Comparison of ENCODE assay signal across 1 cellular context in genomic region chr11:6203327-6203726, GRCh38.
TF ChIP-seq lines count a peak whose summit lies in the region.

No MANE protein-coding gene starts in this region.

TF ChIP-seq in GM12878, 131 proteins besides CTCF, POLR2A, EP300 and RAD21 (continues in another document):
- TF ChIP-seq ZNF384 (IDR thresholded peaks at IDR 0.05; ENCODE audit: borderline replicate concordance, low read depth, low read length) (no peak), TARDBP (IDR thresholded peaks at IDR 0.05; ENCODE audit: borderline replicate concordance) (no peak), JUND (IDR thresholded peaks at IDR 0.05; ENCODE audit: low read depth, low read length) (no peak), SMAD1 (IDR thresholded peaks at IDR 0.05; ENCODE audit: low read depth, partially characterized antibody) (no peak), MYB (IDR thresholded peaks at IDR 0.05; ENCODE audit: borderline replicate concordance, low read depth, low read length) (no peak), BRCA1 (IDR thresholded peaks at IDR 0.05; ENCODE audit: low read depth, low read length) (no peak), ZNF622 (IDR thresholded peaks at IDR 0.05) (no peak), MEF2A (IDR thresholded peaks at IDR 0.05; ENCODE audit: insufficient read depth, low read depth, low read length) (no peak), ETV6 (conservative IDR thresholded peaks at IDR 0.05 in 1 of 2, IDR thresholded peaks at IDR 0.05 in 1 of 2; ENCODE audit: borderline replicate concordance in 1 of 2, low read depth in 1 of 2) (no peak), SREBF1 (IDR thresholded peaks at IDR 0.05; ENCODE audit: low read length) (no peak), GABPA (IDR thresholded peaks at IDR 0.05; ENCODE audit: low read depth) (no peak), IKZF2 (IDR thresholded peaks at IDR 0.05) (peak; percentile 68 to 70; a peak in 3 of 4 replicates), IRF4 (IDR thresholded peaks at IDR 0.05; ENCODE audit: low read depth, low read length) (no peak), SMAD5 (IDR thresholded peaks at IDR 0.05; ENCODE audit: low read depth) (no peak), ELK1 (IDR thresholded peaks at IDR 0.05; ENCODE audit: low read depth, low read length) (no peak), STAT1 (conservative IDR thresholded peaks at IDR 0.05) (no peak), CBX5 (IDR thresholded peaks at IDR 0.05; ENCODE audit: low read depth) (no peak), ZNF207 (IDR thresholded peaks at IDR 0.05; ENCODE audit: borderline replicate concordance) (no peak), DPF2 (IDR thresholded peaks at IDR 0.05) (0 out of 2 replicates have a peak, but pooled peaks have one; percentile 19), MEF2B (IDR thresholded peaks at IDR 0.05; ENCODE audit: partially characterized antibody, poor library complexity, severe bottlenecking) (peak; percentile 17), PML (IDR thresholded peaks at IDR 0.05; ENCODE audit: low read length) (no peak), TCF12 (IDR thresholded peaks at IDR 0.05; ENCODE audit: low read depth, low read length) (no peak), POLR2AphosphoS5 (IDR thresholded peaks at IDR 0.05; ENCODE audit: low read length) (no peak), ASH2L (IDR thresholded peaks at IDR 0.05; ENCODE audit: borderline replicate concordance, low read depth) (no peak), RAD51 (IDR thresholded peaks at IDR 0.05) (peak; percentile 33; the same call in 1 of the 2 replicates), EED (IDR thresholded peaks at IDR 0.05; ENCODE audit: low read depth) (0 out of 2 replicates have a peak, but pooled peaks have one; percentile 21), NR2F1 (conservative IDR thresholded peaks at IDR 0.05) (no peak), YBX1 (IDR thresholded peaks at IDR 0.05) (no peak), SPI1 (IDR thresholded peaks at IDR 0.05; ENCODE audit: borderline replicate concordance, insufficient read depth, low read depth, low read length) (peak; percentile 34; the same call in 1 of the 2 replicates), SREBF2 (IDR thresholded peaks at IDR 0.05; ENCODE audit: low read length) (no peak), KAT2A (conservative IDR thresholded peaks at IDR 0.05; ENCODE audit: control insufficient read depth, low read depth, low read length) (no peak), ZBTB40 (IDR thresholded peaks at IDR 0.05; ENCODE audit: borderline replicate concordance) (no peak), BACH1 (IDR thresholded peaks at IDR 0.05; ENCODE audit: borderline replicate concordance) (no peak), HCFC1 (IDR thresholded peaks at IDR 0.05; ENCODE audit: low read length) (no peak), RELA (IDR thresholded peaks at IDR 0.05; ENCODE audit: borderline replicate concordance, partially characterized antibody) (no peak), NR2C1 (IDR thresholded peaks at IDR 0.05) (no peak), HDGF (IDR thresholded peaks at IDR 0.05) (0 out of 2 replicates have a peak, but pooled peaks have one; percentile 57), MYC (IDR thresholded peaks at IDR 0.05; ENCODE audit: insufficient read depth, insufficient read length, insufficient replicate concordance, low read length, severe bottlenecking) (no peak), KDM1A (IDR thresholded peaks at IDR 0.05; ENCODE audit: borderline replicate concordance) (no peak), RFX5 (IDR thresholded peaks at IDR 0.05; ENCODE audit: low read depth, low read length) (no peak), FOS (IDR thresholded peaks at IDR 0.05; ENCODE audit: borderline replicate concordance, extremely low read depth, insufficient read length) (no peak), LARP7 (IDR thresholded peaks at IDR 0.05) (no peak), HDAC6 (IDR thresholded peaks at IDR 0.05; ENCODE audit: unreplicated experiment) (no peak)
- TF ChIP-seq, protein P1, sequence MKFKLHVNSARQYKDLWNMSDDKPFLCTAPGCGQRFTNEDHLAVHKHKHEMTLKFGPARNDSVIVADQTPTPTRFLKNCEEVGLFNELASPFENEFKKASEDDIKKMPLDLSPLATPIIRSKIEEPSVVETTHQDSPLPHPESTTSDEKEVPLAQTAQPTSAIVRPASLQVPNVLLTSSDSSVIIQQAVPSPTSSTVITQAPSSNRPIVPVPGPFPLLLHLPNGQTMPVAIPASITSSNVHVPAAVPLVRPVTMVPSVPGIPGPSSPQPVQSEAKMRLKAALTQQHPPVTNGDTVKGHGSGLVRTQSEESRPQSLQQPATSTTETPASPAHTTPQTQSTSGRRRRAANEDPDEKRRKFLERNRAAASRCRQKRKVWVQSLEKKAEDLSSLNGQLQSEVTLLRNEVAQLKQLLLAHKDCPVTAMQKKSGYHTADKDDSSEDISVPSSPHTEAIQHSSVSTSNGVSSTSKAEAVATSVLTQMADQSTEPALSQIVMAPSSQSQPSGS (IDR thresholded peaks at IDR 0.05; ENCODE audit: low read length), result no peak
- TF ChIP-seq, protein P2, sequence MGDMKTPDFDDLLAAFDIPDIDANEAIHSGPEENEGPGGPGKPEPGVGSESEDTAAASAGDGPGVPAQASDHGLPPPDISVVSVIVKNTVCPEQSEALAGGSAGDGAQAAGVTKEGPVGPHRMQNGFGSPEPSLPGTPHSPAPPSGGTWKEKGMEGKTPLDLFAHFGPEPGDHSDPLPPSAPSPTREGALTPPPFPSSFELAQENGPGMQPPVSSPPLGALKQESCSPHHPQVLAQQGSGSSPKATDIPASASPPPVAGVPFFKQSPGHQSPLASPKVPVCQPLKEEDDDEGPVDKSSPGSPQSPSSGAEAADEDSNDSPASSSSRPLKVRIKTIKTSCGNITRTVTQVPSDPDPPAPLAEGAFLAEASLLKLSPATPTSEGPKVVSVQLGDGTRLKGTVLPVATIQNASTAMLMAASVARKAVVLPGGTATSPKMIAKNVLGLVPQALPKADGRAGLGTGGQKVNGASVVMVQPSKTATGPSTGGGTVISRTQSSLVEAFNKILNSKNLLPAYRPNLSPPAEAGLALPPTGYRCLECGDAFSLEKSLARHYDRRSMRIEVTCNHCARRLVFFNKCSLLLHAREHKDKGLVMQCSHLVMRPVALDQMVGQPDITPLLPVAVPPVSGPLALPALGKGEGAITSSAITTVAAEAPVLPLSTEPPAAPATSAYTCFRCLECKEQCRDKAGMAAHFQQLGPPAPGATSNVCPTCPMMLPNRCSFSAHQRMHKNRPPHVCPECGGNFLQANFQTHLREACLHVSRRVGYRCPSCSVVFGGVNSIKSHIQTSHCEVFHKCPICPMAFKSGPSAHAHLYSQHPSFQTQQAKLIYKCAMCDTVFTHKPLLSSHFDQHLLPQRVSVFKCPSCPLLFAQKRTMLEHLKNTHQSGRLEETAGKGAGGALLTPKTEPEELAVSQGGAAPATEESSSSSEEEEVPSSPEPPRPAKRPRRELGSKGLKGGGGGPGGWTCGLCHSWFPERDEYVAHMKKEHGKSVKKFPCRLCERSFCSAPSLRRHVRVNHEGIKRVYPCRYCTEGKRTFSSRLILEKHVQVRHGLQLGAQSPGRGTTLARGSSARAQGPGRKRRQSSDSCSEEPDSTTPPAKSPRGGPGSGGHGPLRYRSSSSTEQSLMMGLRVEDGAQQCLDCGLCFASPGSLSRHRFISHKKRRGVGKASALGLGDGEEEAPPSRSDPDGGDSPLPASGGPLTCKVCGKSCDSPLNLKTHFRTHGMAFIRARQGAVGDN (IDR thresholded peaks at IDR 0.05), result no peak
- TF ChIP-seq, protein P3, sequence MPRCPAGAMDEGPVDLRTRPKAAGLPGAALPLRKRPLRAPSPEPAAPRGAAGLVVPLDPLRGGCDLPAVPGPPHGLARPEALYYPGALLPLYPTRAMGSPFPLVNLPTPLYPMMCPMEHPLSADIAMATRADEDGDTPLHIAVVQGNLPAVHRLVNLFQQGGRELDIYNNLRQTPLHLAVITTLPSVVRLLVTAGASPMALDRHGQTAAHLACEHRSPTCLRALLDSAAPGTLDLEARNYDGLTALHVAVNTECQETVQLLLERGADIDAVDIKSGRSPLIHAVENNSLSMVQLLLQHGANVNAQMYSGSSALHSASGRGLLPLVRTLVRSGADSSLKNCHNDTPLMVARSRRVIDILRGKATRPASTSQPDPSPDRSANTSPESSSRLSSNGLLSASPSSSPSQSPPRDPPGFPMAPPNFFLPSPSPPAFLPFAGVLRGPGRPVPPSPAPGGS (IDR thresholded peaks at IDR 0.05; ENCODE audit: borderline replicate concordance, insufficient read depth, low read depth, low read length, poor library complexity, severe bottlenecking), result no peak
- TF ChIP-seq, protein P4, sequence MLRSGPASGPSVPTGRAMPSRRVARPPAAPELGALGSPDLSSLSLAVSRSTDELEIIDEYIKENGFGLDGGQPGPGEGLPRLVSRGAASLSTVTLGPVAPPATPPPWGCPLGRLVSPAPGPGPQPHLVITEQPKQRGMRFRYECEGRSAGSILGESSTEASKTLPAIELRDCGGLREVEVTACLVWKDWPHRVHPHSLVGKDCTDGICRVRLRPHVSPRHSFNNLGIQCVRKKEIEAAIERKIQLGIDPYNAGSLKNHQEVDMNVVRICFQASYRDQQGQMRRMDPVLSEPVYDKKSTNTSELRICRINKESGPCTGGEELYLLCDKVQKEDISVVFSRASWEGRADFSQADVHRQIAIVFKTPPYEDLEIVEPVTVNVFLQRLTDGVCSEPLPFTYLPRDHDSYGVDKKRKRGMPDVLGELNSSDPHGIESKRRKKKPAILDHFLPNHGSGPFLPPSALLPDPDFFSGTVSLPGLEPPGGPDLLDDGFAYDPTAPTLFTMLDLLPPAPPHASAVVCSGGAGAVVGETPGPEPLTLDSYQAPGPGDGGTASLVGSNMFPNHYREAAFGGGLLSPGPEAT (IDR thresholded peaks at IDR 0.05; ENCODE audit: low read depth), result peak; percentile 84
- TF ChIP-seq, protein P5, sequence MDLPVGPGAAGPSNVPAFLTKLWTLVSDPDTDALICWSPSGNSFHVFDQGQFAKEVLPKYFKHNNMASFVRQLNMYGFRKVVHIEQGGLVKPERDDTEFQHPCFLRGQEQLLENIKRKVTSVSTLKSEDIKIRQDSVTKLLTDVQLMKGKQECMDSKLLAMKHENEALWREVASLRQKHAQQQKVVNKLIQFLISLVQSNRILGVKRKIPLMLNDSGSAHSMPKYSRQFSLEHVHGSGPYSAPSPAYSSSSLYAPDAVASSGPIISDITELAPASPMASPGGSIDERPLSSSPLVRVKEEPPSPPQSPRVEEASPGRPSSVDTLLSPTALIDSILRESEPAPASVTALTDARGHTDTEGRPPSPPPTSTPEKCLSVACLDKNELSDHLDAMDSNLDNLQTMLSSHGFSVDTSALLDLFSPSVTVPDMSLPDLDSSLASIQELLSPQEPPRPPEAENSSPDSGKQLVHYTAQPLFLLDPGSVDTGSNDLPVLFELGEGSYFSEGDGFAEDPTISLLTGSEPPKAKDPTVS (IDR thresholded peaks at IDR 0.05; ENCODE audit: low read depth, low read length), result no peak
- TF ChIP-seq, protein P6, sequence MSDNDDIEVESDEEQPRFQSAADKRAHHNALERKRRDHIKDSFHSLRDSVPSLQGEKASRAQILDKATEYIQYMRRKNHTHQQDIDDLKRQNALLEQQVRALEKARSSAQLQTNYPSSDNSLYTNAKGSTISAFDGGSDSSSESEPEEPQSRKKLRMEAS (IDR thresholded peaks at IDR 0.05; ENCODE audit: low read depth, low read length), result no peak
